8 cellular contexts compared by ENCODE assay signal in genomic region chr4:39043697-39044363, GRCh38. TPM values are rescaled to one million over a fixed set of nuclear protein-coding genes. Genes with fewer than 3 reads are reported as not detected.
DNase-seq lines count a peak whose midpoint lies in the region; ATAC-seq and TF ChIP-seq lines count a peak whose summit lies in the region.

No MANE protein-coding gene starts in this region.

- peaks cover 30% of the 10 kb centered on the region for H3K79me2 ChIP-seq in ACC112 (ENCODE audit: control insufficient read depth, insufficient read depth, low read length, unreplicated experiment)
- H3K79me2 ChIP-seq in GM23338 (replicated peaks; ENCODE audit: insufficient read depth): peaks cover 24% of the 10 kb centered on the region
- H3K79me2 ChIP-seq in parathyroid adenoma: no peaks in the 10 kb centered on the region

- H3K9me3 Mint-ChIP-seq in GM23338 (no peaks in the 10 kb centered on the region), WTC11 (no peaks in the 10 kb centered on the region)

- ATAC-seq in GM23338: no peak
- ATAC-seq in WTC11: no peak
- ATAC-seq in GM21825 (IDR thresholded peaks at IDR 0.05; ENCODE audit: unreplicated experiment): no peak
- ATAC-seq in GM21360 (IDR thresholded peaks at IDR 0.05; ENCODE audit: unreplicated experiment): no peak

- peaks cover 10% of the 10 kb centered on the region for H3K27me3 Mint-ChIP-seq in GM23338 (ENCODE audit: insufficient read depth, low read depth, poor library complexity)
- H3K27me3 Mint-ChIP-seq in WTC11 (ENCODE audit: low read depth): no peaks in the 10 kb centered on the region

- no peaks in the 10 kb centered on the region; the same call in 2 of the 3 replicates for H3K36me3 Mint-ChIP-seq in GM23338 (ENCODE audit: low read depth)
- no peaks in the 10 kb centered on the region for H3K36me3 Mint-ChIP-seq in WTC11

- peak; percentile 17 for DNase-seq in GM23338 (ENCODE audit: low spot score)
- no peak for DNase-seq in WTC11 (ENCODE audit: low spot score)
- DNase-seq in fibroblast of peridontal ligament (ENCODE audit: extremely low read depth): peak; percentile 41
- DNase-seq in activated CD4-positive, CD25-positive, alpha-beta regulatory T cell (lab: John Stamatoyannopoulos, UW): no peak

- H3K27ac Mint-ChIP-seq in GM23338 (peak overlapping the region; percentile 88), WTC11 (peak overlapping the region; percentile 91)

- no peaks in the 10 kb centered on the region for H3K9me3 ChIP-seq in parathyroid adenoma (ENCODE audit: control insufficient read depth, low read length)

- peak overlapping the region; percentile 83 for H3K4me3 Mint-ChIP-seq in GM23338
- H3K4me3 Mint-ChIP-seq in WTC11: peak overlapping the region; percentile 77

- no peaks in the 10 kb centered on the region for H3K9me2 ChIP-seq in GM23338 (ENCODE audit: insufficient read depth)

- POLR2A ChIA-PET in WTC11 (lab: Charles Lee): no interaction called here

- H3K4me1 Mint-ChIP-seq in GM23338 (peaks cover 23% of the 10 kb centered on the region), WTC11 (peaks cover 23% of the 10 kb centered on the region)

- H3K4me2 ChIP-seq in GM23338 (peak overlapping the region; percentile 91), parathyroid adenoma (ENCODE audit: low read length) (peak overlapping the region; percentile 43)

- CTCF ChIA-PET in WTC11 (lab: Charles Lee): interaction anchor here (0.7 to 1.6 kb wide), 7 partner anchors 9 to 285 kb away, joined by 3 to 6 read pairs (median 3); partner anchors contain the start of gene WDR19

- H3K9ac ChIP-seq in parathyroid adenoma: no peak overlapping the region

- peak overlapping the region; percentile 29 for H2AFZ ChIP-seq in ACC112 (ENCODE audit: low read length, unreplicated experiment)
- H2AFZ ChIP-seq in GM23338: peak overlapping the region; percentile 88
- H2AFZ ChIP-seq in parathyroid adenoma: peak overlapping the region; percentile 66

- H3F3A ChIP-seq in GM23338 (replicated peaks; ENCODE audit: low read depth): no peaks in the 10 kb centered on the region

- no peaks in the 10 kb centered on the region for H3K27me3 ChIP-seq in ACC112 (ENCODE audit: insufficient read depth, low read length)
- no peaks in the 10 kb centered on the region for H3K27me3 ChIP-seq in GM23338 (ENCODE audit: insufficient read depth)
- no peaks in the 10 kb centered on the region for H3K27me3 ChIP-seq in parathyroid adenoma (ENCODE audit: control insufficient read depth, insufficient read depth, low read length)

- H3K4me1 ChIP-seq in ACC112 (ENCODE audit: control insufficient read depth, insufficient read depth, low read length, unreplicated experiment): peaks cover 36% of the 10 kb centered on the region
- peaks cover 23% of the 10 kb centered on the region for H3K4me1 ChIP-seq in GM23338 (ENCODE audit: insufficient read depth)
- H3K4me1 ChIP-seq in parathyroid adenoma: no peaks in the 10 kb centered on the region

- TF ChIP-seq CTCF in GM23338 (conservative IDR thresholded peaks at IDR 0.05; ENCODE audit: low read depth in 2 of 2) (no peak), WTC11 (IDR thresholded peaks at IDR 0.05) (no peak), parathyroid adenoma (IDR thresholded peaks at IDR 0.05) (no peak)

- peak overlapping the region; percentile 38 for H3K27ac ChIP-seq in ACC112 (ENCODE audit: low read depth, low read length)
- H3K27ac ChIP-seq in GM23338 (ENCODE audit: low read depth): peak overlapping the region; percentile 72
- H3K27ac ChIP-seq in parathyroid adenoma: peak overlapping the region; percentile 74

- 0 out of 2 replicates have a peak, but pooled peaks cover 4% of the 10 kb centered on the region for H4K20me1 ChIP-seq in GM23338 (replicated peaks; ENCODE audit: insufficient read depth)

- H3K36me3 ChIP-seq in ACC112 (ENCODE audit: insufficient read depth, low read length): no peaks in the 10 kb centered on the region
- H3K36me3 ChIP-seq in GM23338 (ENCODE audit: insufficient read depth): no peaks in the 10 kb centered on the region
- H3K36me3 ChIP-seq in parathyroid adenoma (ENCODE audit: control insufficient read depth, insufficient read depth, low read length): no peaks in the 10 kb centered on the region

- H3K4me3 ChIP-seq in ACC112 (ENCODE audit: low read depth, low read length): peak overlapping the region; percentile 98
- H3K4me3 ChIP-seq in GM23338: peak overlapping the region; percentile 89
- H3K4me3 ChIP-seq in parathyroid adenoma (ENCODE audit: low read depth, low read length): peak overlapping the region; percentile 20

TF ChIP-seq in GM23338, 12 proteins besides CTCF, POLR2A, EP300 and RAD21 (continues in another document):
- TF ChIP-seq EZH2phosphoT487 (IDR thresholded peaks at IDR 0.05; ENCODE audit: unreplicated experiment): no peak
- no peak for TF ChIP-seq CREB1 (CRISPR knock-in tag; IDR thresholded peaks at IDR 0.05; ENCODE audit: low read depth)
- TF ChIP-seq REST (IDR thresholded peaks at IDR 0.05; ENCODE audit: unreplicated experiment): no peak

TF ChIP-seq in WTC11, 78 proteins besides CTCF, POLR2A, EP300 and RAD21:
- no peak for TF ChIP-seq ZNF219 (CRISPR knock-in tag; IDR thresholded peaks at IDR 0.05; ENCODE audit: borderline replicate concordance)
- no peak for TF ChIP-seq ZNF138 (CRISPR knock-in tag; conservative IDR thresholded peaks at IDR 0.05)
- TF ChIP-seq ZBTB43 (CRISPR knock-in tag; IDR thresholded peaks at IDR 0.05): no peak
- TF ChIP-seq ZNF512 (CRISPR knock-in tag; IDR thresholded peaks at IDR 0.05; ENCODE audit: borderline replicate concordance): no peak
- TF ChIP-seq ATF6 (CRISPR knock-in tag; IDR thresholded peaks at IDR 0.05): no peak
- TF ChIP-seq TP53 (CRISPR knock-in tag; IDR thresholded peaks at IDR 0.05): no peak
- no peak for TF ChIP-seq HMGA2 (CRISPR knock-in tag; IDR thresholded peaks at IDR 0.05)
- no peak for TF ChIP-seq GTF2I (CRISPR knock-in tag; conservative IDR thresholded peaks at IDR 0.05)
- no peak for TF ChIP-seq SOX15 (CRISPR knock-in tag; IDR thresholded peaks at IDR 0.05)
- TF ChIP-seq E2F5 (CRISPR knock-in tag; IDR thresholded peaks at IDR 0.05): no peak
- no peak for TF ChIP-seq RORB (CRISPR knock-in tag; IDR thresholded peaks at IDR 0.05)

RNA-seq across cellular contexts. Expression of gene TMEM156, which starts 11.6 kb away (rescaled TPM):
- not detected in 2 replicates for total RNA-seq in GM23338 (2014; rRNA removed; shearing (Covaris generic))
- polyA plus RNA-seq in GM23338 (2016; fragmentation: Nextera tagmentation; extraction: Ambion mirVana): not detected in 2 replicates
- total RNA-seq in WTC11 (2021): 0.24 TPM in 1 of 3 replicates, not detected in the others

RNA-seq across cellular contexts. Expression of gene KLHL5, which starts 18.2 kb away (rescaled TPM):
- 24.5 and 26.9 TPM in 2 replicates for total RNA-seq in GM23338 (2014; rRNA removed; shearing (Covaris generic))
- polyA plus RNA-seq in GM23338 (2016; fragmentation: Nextera tagmentation; extraction: Ambion mirVana): 9.0 and 9.4 TPM in 2 replicates
- 18.9 to 21.9 TPM (median 21.1 TPM) in 3 replicates for total RNA-seq in WTC11 (2021)

Comparison
In these comparisons a context has a peak if more than half of its experiments do, and no peak if none do; other contexts are left out.
1. H2AFZ ChIP-seq: peak in every context shown above with its lines; median percentile 88 in GM23338; 66 in parathyroid adenoma; 29 in ACC112.
2. H3K4me3 ChIP-seq: peak in every context shown above with its lines; median percentile 98 in ACC112; 89 in GM23338; 20 in parathyroid adenoma.
3. DNase-seq: peak in GM23338 (single experiment) and fibroblast of peridontal ligament (single experiment); none in WTC11 (single experiment) and activated CD4-positive, CD25-positive, alpha-beta regulatory T cell (0 of 4).
4. Peak in every context shown above with its lines, with median percentiles within 50 percentile points of each other: H3K27ac ChIP-seq.